ENCODE assay signal across 18 cellular contexts in genomic region chr1:186050360-186050759, GRCh38.
DNase-seq lines count a peak whose midpoint lies in the region; ATAC-seq lines count a peak whose summit lies in the region.
"Had no signal": no experiment of that assay in that cellular context is flagged by ENCODE, and none has a peak within 500 bp of the region (broad histone marks: within the 10 kb centered on the region; RNA-seq: fewer than 3 reads in every experiment).

No MANE protein-coding gene starts in this region.

- H3K4me3 Mint-ChIP-seq in T-helper 17 cell: no peak overlapping the region
- H3K4me3 Mint-ChIP-seq: activated naive CD8-positive, alpha-beta T cell treated with anti-CD3 and anti-CD28 coated beads, Interleukin-2, amount 50 U/mL, for 24 hours; central memory CD8-positive, alpha-beta T cell had no signal

- no peaks in the 10 kb centered on the region for H3K4me1 Mint-ChIP-seq in T-helper 17 cell
- H3K4me1 Mint-ChIP-seq: activated naive CD8-positive, alpha-beta T cell treated with anti-CD3 and anti-CD28 coated beads, Interleukin-2, amount 50 U/mL, for 24 hours; central memory CD8-positive, alpha-beta T cell had no signal

- H3K9me3 ChIP-seq in T-helper 17 cell (ENCODE audit: control insufficient read depth, low read length, poor library complexity, severe bottlenecking): no peaks in the 10 kb centered on the region
- H3K9me3 ChIP-seq: BLaER1, lower lobe of right lung, pancreas had no signal

- H3K27ac Mint-ChIP-seq in T-helper 17 cell: no peak overlapping the region
- H3K27ac Mint-ChIP-seq: activated naive CD8-positive, alpha-beta T cell treated with anti-CD3 and anti-CD28 coated beads, Interleukin-2, amount 50 U/mL, for 24 hours had no signal

- ATAC-seq in esophagus mucosa (peak; percentile 56), T-helper 17 cell (no peak)
- ATAC-seq: activated naive CD8-positive, alpha-beta T cell treated with anti-CD3 and anti-CD28 coated beads, Interleukin-2, amount 50 U/mL, for 24 hours; HCT116; K562; lower lobe of right lung; pancreas had no signal

- H3K36me3 Mint-ChIP-seq in T-helper 17 cell (ENCODE audit: low read depth): no peaks in the 10 kb centered on the region

- DNase-seq in GM03348 (ENCODE audit: low spot score): peak; percentile 5
- peak; percentile 27 for DNase-seq in RKO (ENCODE audit: low spot score)
- peak; percentile 79 for DNase-seq in renal cortical epithelial cell (ENCODE audit: low read depth)
- DNase-seq in T-helper 17 cell: no peak
- no peak for DNase-seq in cerebellar cortex (ENCODE audit: low spot score)
- no peak for DNase-seq in NCI-H526 (lab: John Stamatoyannopoulos, UW)
- DNase-seq: activated naive CD8-positive, alpha-beta T cell treated with anti-CD3 and anti-CD28 coated beads, Interleukin-2, amount 50 U/mL, for 24 hours; effector memory CD4-positive, alpha-beta T cell; GF-D8; lower lobe of right lung; NCI-H2029 treated with DMSO at 0.1 percent for 48 hours; pancreas; SHP77 treated with DMSO at 0.1 percent for 48 hours had no signal

- no peaks in the 10 kb centered on the region for H3K27me3 Mint-ChIP-seq in T-helper 17 cell
- H3K27me3 Mint-ChIP-seq: activated naive CD8-positive, alpha-beta T cell treated with anti-CD3 and anti-CD28 coated beads, Interleukin-2, amount 50 U/mL, for 24 hours; central memory CD8-positive, alpha-beta T cell had no signal

Comparison
In these comparisons a context has a peak if more than half of its experiments do, and no peak if none do; other contexts are left out.
1. DNase-seq: peak in GM03348 (single experiment), RKO (single experiment) and renal cortical epithelial cell (single experiment); none in T-helper 17 cell (0 of 3), cerebellar cortex (single experiment) and NCI-H526 (0 of 2).